ENCODE assay signal across 16 cellular contexts in genomic region chr13:60111726-60112125, GRCh38. TPM values are rescaled to one million over a fixed set of nuclear protein-coding genes. Genes with fewer than 3 reads are reported as not detected.
"Had no signal": no experiment of that assay in that cellular context is flagged by ENCODE, and none has a peak within 500 bp of the region (broad histone marks: within the 10 kb centered on the region; RNA-seq: fewer than 3 reads in every experiment).

No MANE protein-coding gene starts in this region.

- H3K27me3 ChIP-seq: thyroid gland had no signal

- H3K27ac ChIP-seq: left ventricle myocardium inferior, thyroid gland, WERI-Rb-1 had no signal

- H3K36me3 ChIP-seq: left ventricle myocardium inferior, thyroid gland, WERI-Rb-1 had no signal

- ATAC-seq: activated CD4-positive, alpha-beta T cell treated with anti-CD3 and anti-CD28 coated beads for 36 hours; activated CD8-positive, alpha-beta memory T cell treated with anti-CD3 and anti-CD28 coated beads, Interleukin-2, amount 10 ng/mL, durations not matched to agents 7 days and 5 days; activated naive CD4-positive, alpha-beta T cell treated with anti-CD3 and anti-CD28 coated beads, Interleukin-2, amount 50 U/mL, for 72 hours; mucosa of descending colon; naive thymus-derived CD4-positive, alpha-beta T cell; stimulated activated naive B cell treated with anti-CD40 and anti-IgM and Interleukin-4, amounts not matched to agents 10 μg/mL and 1 μg/mL and 100 μg/mL, for 72 hours; T-helper 17 cell had no signal

- H3K9me3 ChIP-seq: thyroid gland had no signal

- DNase-seq: activated CD4-positive, alpha-beta memory T cell treated with anti-CD3 and anti-CD28 coated beads for 36 hours; activated CD4-positive, alpha-beta T cell treated with anti-CD3 and anti-CD28 coated beads for 36 hours; activated CD8-positive, alpha-beta memory T cell treated with anti-CD3 and anti-CD28 coated beads, Interleukin-2, amount 10 ng/mL, durations not matched to agents 7 days and 5 days; activated effector memory CD4-positive, alpha-beta T cell treated with anti-CD3 and anti-CD28 coated beads, Interleukin-2, amount 50 U/mL, for 16 hours; activated T-cell treated with anti-CD3 and anti-CD28 coated beads, Interleukin-2, amount 50 U/mL, for 1 hour; hypothalamus; left ventricle myocardium inferior; mucosa of descending colon; naive thymus-derived CD4-positive, alpha-beta T cell; stimulated activated CD4-positive, alpha-beta T cell treated with anti-CD3 and anti-CD28 coated beads, Interleukin-15, amount 100 ng/mL, for 24 hours; stimulated activated CD4-positive, alpha-beta T cell treated with anti-CD3 and anti-CD28 coated beads, Interleukin-4, amount 100 ng/mL, for 1 hour; stimulated activated naive B cell treated with anti-CD40 and anti-IgM and Interleukin-4, amounts not matched to agents 10 μg/mL and 1 μg/mL and 100 μg/mL, for 72 hours; T-helper 17 cell; thyroid gland; WERI-Rb-1 had no signal

- H3K4me1 ChIP-seq: left ventricle myocardium inferior, thyroid gland had no signal

- H3K4me3 ChIP-seq: left ventricle myocardium inferior, mucosa of descending colon, thyroid gland had no signal

RNA-seq across cellular contexts. Expression of gene DIAPH3, which starts 52.0 kb away (rescaled TPM):
- polyA plus RNA-seq: naive thymus-derived CD4-positive, alpha-beta T cell had no signal
